In the genomic region with DNA sequence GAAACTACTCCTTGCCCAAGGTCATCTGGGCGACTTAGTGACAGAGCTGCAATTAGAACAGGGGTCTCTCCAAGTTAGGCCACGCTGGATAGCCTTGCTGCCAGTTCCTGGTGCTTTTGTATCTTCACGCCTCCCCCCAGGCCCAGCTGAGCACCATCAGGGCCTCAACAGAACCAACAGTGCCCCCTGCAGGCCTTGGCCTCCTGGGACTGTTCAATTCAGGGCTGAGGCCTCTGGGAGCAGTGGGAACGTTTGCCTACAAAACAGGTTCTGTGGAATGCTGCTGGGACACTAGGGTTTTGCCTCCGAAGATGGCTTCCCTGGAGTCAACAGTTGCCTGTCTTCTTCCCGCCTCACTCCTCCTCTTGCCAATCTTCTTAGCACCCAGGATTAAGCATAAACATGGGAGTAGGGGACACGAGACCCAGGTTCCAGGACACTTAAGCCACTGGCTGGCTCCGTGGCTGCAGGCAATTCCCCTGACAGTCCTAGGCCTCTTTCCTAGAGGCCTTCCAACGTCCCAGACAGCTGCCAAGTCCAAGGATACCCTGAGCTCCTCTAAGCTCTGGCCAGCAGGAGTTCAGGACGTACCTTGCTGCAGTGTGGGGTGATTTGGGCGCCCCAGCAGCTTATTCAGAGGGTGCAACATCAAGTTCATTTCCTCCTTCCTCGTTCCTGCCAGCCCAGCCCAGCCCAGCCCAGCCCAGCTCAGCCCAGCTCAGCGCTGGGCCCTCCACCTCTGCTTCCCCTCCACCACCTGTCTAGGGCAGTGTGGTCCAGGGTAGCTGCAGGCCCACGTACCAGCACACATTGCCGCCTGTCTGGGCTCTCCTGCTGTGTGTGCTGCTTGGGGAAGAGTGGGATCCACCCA, we compare ENCODE assay signal across 8 cellular contexts.
A peak's percentile ranks its signal among the peaks of the same experiment; 100 is the strongest.
DNase-seq lines count a peak whose midpoint lies in the region; ATAC-seq, FAIRE-seq and TF ChIP-seq lines count a peak whose summit lies in the region.

No MANE protein-coding gene starts in this region.

- no peak for FAIRE-seq in D721Med (lab: Jason Lieb, UNC)

- WGBS in body of pancreas, 2 donors: 39 to 55% methylated on average over 5 to 15 of the region's 15 CpGs

- TF ChIP-seq CTCF in D721Med (IDR thresholded peaks at IDR 0.05; ENCODE audit: insufficient read depth, missing control alignments): peak; percentile 77
- TF ChIP-seq CTCF in body of pancreas (IDR thresholded peaks at IDR 0.05): peak in 6 of 7 experiments; percentile 36 to 75 (median 50)
- TF ChIP-seq CTCF in lower lobe of right lung (IDR thresholded peaks at IDR 0.05): peak; percentile 57

- intact Hi-C loops in body of pancreas (cut with DNase I) (no loop called here), lower lobe of right lung (cut with DNase I) (no loop called here)

- DNase-seq in D721Med (ENCODE audit: insufficient read length, low spot score) (peak; percentile 74), SW480 (ENCODE audit: low spot score) (peak; percentile 37), body of pancreas (peak; percentile 69 to 89 (median 70)), lower lobe of right lung (peak; percentile 64), cortex of kidney (lab: John Stamatoyannopoulos, UW) (no peak)
- DNase-seq in stimulated activated CD8-positive, alpha-beta memory T cell treated with anti-CD3 and anti-CD28 coated beads, Interleukin-7, amount 100 ng/mL, for 1 hour (ENCODE audit: low read depth in 2 of 2): peak; percentile 9 to 24

- no peak for TF ChIP-seq EP300 in Ishikawa (IDR thresholded peaks at IDR 0.05; ENCODE audit: borderline replicate concordance)

- H3K4me1 ChIP-seq in body of pancreas (peaks cover 10% of the 10 kb centered on the region), lower lobe of right lung (peaks cover 9% of the 10 kb centered on the region)

- H3K4me3 ChIP-seq in body of pancreas: no peak overlapping the region
- no peak overlapping the region for H3K4me3 ChIP-seq in lower lobe of right lung

- H3K36me3 ChIP-seq in body of pancreas (replicated peaks in 1 of 2; ENCODE audit: insufficient read depth in 1 of 2, low read depth in 2 of 2): no peaks in the 10 kb centered on the region
- no peaks in the 10 kb centered on the region for H3K36me3 ChIP-seq in lower lobe of right lung

- peaks cover 0 to 4% of the 10 kb centered on the region in 2 donors for H3K27me3 ChIP-seq in body of pancreas
- peaks cover 13% of the 10 kb centered on the region for H3K27me3 ChIP-seq in lower lobe of right lung (ENCODE audit: low read depth)

- H3K9me3 ChIP-seq in body of pancreas: no peaks in the 10 kb centered on the region
- H3K9me3 ChIP-seq in lower lobe of right lung: no peaks in the 10 kb centered on the region

- peak; percentile 64 for ATAC-seq in body of pancreas
- ATAC-seq in lower lobe of right lung: peak in 1 of 2 donors; percentile 49
- no peak for ATAC-seq in HG02973 (IDR thresholded peaks at IDR 0.05; ENCODE audit: unreplicated experiment)

- TF ChIP-seq POLR2A in body of pancreas (IDR thresholded peaks at IDR 0.05): no peak

- no peak overlapping the region for H3K27ac ChIP-seq in body of pancreas
- no peak overlapping the region for H3K27ac ChIP-seq in lower lobe of right lung

- TF ChIP-seq RAD21 in Ishikawa (IDR thresholded peaks at IDR 0.05; ENCODE audit: low read depth): peak; percentile 62

TF ChIP-seq in Ishikawa, 13 proteins besides CTCF, POLR2A, EP300 and RAD21:
- TF ChIP-seq TAF1 (IDR thresholded peaks at IDR 0.05; ENCODE audit: low read depth) (no peak), FOXM1 (IDR thresholded peaks at IDR 0.05; ENCODE audit: borderline replicate concordance, low read depth) (no peak), NFIC (IDR thresholded peaks at IDR 0.05) (no peak), CEBPB (IDR thresholded peaks at IDR 0.05) (no peak), TEAD4 (IDR thresholded peaks at IDR 0.05) (no peak), ZBTB7A (IDR thresholded peaks at IDR 0.05; ENCODE audit: low read depth) (no peak)
- TF ChIP-seq, protein P1, sequence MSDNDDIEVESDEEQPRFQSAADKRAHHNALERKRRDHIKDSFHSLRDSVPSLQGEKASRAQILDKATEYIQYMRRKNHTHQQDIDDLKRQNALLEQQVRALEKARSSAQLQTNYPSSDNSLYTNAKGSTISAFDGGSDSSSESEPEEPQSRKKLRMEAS (IDR thresholded peaks at IDR 0.05): no peak
- TF ChIP-seq, protein P2, sequence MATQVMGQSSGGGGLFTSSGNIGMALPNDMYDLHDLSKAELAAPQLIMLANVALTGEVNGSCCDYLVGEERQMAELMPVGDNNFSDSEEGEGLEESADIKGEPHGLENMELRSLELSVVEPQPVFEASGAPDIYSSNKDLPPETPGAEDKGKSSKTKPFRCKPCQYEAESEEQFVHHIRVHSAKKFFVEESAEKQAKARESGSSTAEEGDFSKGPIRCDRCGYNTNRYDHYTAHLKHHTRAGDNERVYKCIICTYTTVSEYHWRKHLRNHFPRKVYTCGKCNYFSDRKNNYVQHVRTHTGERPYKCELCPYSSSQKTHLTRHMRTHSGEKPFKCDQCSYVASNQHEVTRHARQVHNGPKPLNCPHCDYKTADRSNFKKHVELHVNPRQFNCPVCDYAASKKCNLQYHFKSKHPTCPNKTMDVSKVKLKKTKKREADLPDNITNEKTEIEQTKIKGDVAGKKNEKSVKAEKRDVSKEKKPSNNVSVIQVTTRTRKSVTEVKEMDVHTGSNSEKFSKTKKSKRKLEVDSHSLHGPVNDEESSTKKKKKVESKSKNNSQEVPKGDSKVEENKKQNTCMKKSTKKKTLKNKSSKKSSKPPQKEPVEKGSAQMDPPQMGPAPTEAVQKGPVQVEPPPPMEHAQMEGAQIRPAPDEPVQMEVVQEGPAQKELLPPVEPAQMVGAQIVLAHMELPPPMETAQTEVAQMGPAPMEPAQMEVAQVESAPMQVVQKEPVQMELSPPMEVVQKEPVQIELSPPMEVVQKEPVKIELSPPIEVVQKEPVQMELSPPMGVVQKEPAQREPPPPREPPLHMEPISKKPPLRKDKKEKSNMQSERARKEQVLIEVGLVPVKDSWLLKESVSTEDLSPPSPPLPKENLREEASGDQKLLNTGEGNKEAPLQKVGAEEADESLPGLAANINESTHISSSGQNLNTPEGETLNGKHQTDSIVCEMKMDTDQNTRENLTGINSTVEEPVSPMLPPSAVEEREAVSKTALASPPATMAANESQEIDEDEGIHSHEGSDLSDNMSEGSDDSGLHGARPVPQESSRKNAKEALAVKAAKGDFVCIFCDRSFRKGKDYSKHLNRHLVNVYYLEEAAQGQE (IDR thresholded peaks at IDR 0.05; ENCODE audit: low read depth): no peak
